Comparison of ENCODE assay signal across 1 cellular context in the genomic region with DNA sequence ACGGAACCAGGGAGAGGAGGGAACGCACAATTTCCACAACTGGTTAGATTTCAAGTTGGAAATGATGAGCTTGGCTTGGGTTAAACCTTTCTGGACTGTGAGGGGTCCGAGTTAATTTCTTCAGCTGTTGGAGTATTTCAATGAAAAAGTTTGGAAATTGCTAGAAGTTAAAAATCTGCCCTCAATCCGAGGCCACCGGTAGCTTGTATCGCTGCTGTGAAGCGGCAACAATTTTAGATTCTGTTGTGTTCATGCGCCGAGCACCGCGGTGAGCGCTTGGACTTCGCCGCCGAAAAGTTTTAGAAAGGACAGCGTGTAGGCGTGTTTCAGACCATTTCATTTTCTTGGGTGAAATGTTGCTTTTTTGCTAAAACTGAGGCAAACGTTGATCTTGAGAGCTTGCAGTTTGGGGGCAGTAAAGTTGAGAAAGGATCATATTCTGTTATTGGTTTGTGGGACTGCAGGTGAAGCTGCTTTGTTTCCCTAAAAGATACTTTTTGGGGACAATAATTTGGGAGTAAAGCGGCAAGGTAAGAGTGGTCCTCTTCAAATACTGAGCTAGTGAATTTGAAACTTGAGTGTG.
A peak's percentile ranks its signal among the peaks of the same experiment; 100 is the strongest.
TF ChIP-seq lines count a peak whose summit lies in the region.

No MANE protein-coding gene starts in this region.

TF ChIP-seq in H1, 55 proteins besides CTCF, POLR2A, EP300 and RAD21:
- TF ChIP-seq TAF1 (IDR thresholded peaks at IDR 0.05; ENCODE audit: low read depth, low read length) (0 out of 2 replicates have a peak, but pooled peaks have one; percentile 18), ASH2L (IDR thresholded peaks at IDR 0.05; ENCODE audit: low read length) (peak; percentile 54)
- TF ChIP-seq, protein P1, sequence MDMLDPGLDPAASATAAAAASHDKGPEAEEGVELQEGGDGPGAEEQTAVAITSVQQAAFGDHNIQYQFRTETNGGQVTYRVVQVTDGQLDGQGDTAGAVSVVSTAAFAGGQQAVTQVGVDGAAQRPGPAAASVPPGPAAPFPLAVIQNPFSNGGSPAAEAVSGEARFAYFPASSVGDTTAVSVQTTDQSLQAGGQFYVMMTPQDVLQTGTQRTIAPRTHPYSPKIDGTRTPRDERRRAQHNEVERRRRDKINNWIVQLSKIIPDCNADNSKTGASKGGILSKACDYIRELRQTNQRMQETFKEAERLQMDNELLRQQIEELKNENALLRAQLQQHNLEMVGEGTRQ (IDR thresholded peaks at IDR 0.05; ENCODE audit: low read length), result no peak
TF ChIP-seq in H1: peak in this region for 2.
